Comparison of ENCODE assay signal across 14 cellular contexts in the genomic region with DNA sequence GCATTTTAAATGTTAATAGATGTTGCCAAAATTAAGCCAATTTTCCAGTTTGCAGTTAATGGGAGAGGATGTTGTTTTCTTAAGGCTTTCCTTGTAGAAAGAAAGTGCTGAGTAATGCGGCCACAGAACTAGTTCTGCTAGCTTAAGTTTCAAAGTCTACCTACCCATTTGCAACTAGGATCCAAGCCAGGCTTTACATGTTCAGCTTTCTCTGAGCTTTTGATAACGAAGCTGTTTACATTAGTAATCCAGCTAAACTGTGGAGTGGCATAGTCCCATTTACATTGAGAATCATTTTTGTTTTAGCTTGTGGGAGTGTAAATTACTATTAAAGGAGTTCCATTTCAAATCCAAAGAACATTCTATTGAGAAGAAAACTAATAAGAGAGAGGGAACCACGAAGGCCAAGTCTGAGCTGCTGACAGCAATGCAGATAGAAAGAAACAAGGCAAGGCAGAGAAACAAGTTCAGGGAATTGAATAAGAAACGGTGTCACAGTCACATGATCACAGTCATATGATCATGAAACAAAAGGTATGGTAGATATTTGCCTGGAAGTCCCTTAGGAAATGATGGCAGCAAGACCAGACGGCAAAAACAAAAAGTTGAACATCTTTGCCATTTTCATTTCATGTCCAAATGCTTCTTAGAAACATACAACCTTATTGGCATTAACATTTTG.
A peak's percentile ranks its signal among the peaks of the same experiment; 100 is the strongest.
DNase-seq lines count a peak whose midpoint lies in the region; ATAC-seq, FAIRE-seq and TF ChIP-seq lines count a peak whose summit lies in the region.
"Had no signal": no experiment of that assay in that cellular context is flagged by ENCODE, and none has a peak within 500 bp of the region (broad histone marks: within the 10 kb centered on the region; RNA-seq: fewer than 3 reads in every experiment).

No MANE protein-coding gene starts in this region.

- no peak overlapping the region for H2BK120ac ChIP-seq in mesenchymal stem cell (ENCODE audit: low read depth, low read length)

- TF ChIP-seq POLR2A in A549 (IDR thresholded peaks at IDR 0.05; ENCODE audit: low read length) (no peak), esophagus muscularis mucosa (IDR thresholded peaks at IDR 0.05; ENCODE audit: low read depth) (no peak)

- no peak overlapping the region for H3K18ac ChIP-seq in mesenchymal stem cell (ENCODE audit: low read depth in 1 of 2, low read length in 2 of 2)

- CTCF ChIA-PET in A549 (lab: Yijun Ruan, JAX): interaction anchor here (0.8 kb wide), 1 partner anchor 436 kb away, joined by 3 read pairs; no protein-coding TSS in a partner anchor

- H2AFZ ChIP-seq in mesenchymal stem cell (ENCODE audit: low read depth, low read length): no peak overlapping the region

- H3K4me3 ChIP-seq in A549 (no peak overlapping the region), bronchial epithelial cell (ENCODE audit: low read depth, low read length) (no peak overlapping the region), mesenchymal stem cell (ENCODE audit: insufficient read depth in 1 of 2, low read depth in 1 of 2, low read length in 2 of 2) (no peak overlapping the region), esophagus muscularis mucosa (no peak overlapping the region)
- H3K4me3 ChIP-seq: right lobe of liver, uterus had no signal

- TF ChIP-seq RAD21 in A549 (conservative IDR thresholded peaks at IDR 0.05 in 1 of 2, IDR thresholded peaks at IDR 0.05 in 1 of 2): no peak

- peaks cover 2% of the 10 kb centered on the region for H3K79me1 ChIP-seq in mesenchymal stem cell (replicated peaks; ENCODE audit: low read length, poor library complexity, severe bottlenecking)

- WGBS in A549 (ENCODE audit: missing lambda C conversion rate): 45% methylated on average over 5 of the region's 5 CpGs
- WGBS in mesenchymal stem cell: 44% methylated on average over 3 of the region's 5 CpGs
- 70% methylated on average over 5 of the region's 5 CpGs for WGBS in esophagus muscularis mucosa

- H3K9ac ChIP-seq in mesenchymal stem cell (ENCODE audit: low read length): no peak overlapping the region

- TF ChIP-seq EP300 in A549 (IDR thresholded peaks at IDR 0.05) (no peak), esophagus muscularis mucosa (IDR thresholded peaks at IDR 0.05) (no peak)

- no peak overlapping the region for H4K8ac ChIP-seq in mesenchymal stem cell (ENCODE audit: low read length)

- peak overlapping the region; percentile 28 to 64; a peak in 5 of 6 replicates for H3K27ac ChIP-seq in A549
- H3K27ac ChIP-seq in mesenchymal stem cell (ENCODE audit: low read length, poor library complexity, severe bottlenecking): peak overlapping the region; percentile 39
- no peak overlapping the region for H3K27ac ChIP-seq in esophagus muscularis mucosa (replicated peaks in 1 of 4)
- H3K27ac ChIP-seq: right lobe of liver had no signal

- H4K91ac ChIP-seq in mesenchymal stem cell (ENCODE audit: low read length): no peak overlapping the region

- H3K4me1 ChIP-seq in A549: peaks cover 26% of the 10 kb centered on the region
- peaks cover 4% of the 10 kb centered on the region for H3K4me1 ChIP-seq in mesenchymal stem cell (ENCODE audit: control insufficient read depth, insufficient read depth, low read depth, low read length)
- peaks cover 2 to 17% (median 14%) of the 10 kb centered on the region in 4 donors for H3K4me1 ChIP-seq in esophagus muscularis mucosa

- ATAC-seq in A549 (no peak), HG02885 (IDR thresholded peaks at IDR 0.05; ENCODE audit: poor library complexity, unreplicated experiment) (no peak)

- no peak for FAIRE-seq in A549 (lab: Jason Lieb, UNC)
- no peak for FAIRE-seq in bronchial epithelial cell (lab: Jason Lieb, UNC)

- TF ChIP-seq CTCF in A549 (IDR thresholded peaks at IDR 0.05) (no peak), bronchial epithelial cell (IDR thresholded peaks at IDR 0.05; ENCODE audit: insufficient read depth, low read length, severe bottlenecking) (no peak), esophagus muscularis mucosa (IDR thresholded peaks at IDR 0.05) (no peak)

- no peak overlapping the region for H2BK5ac ChIP-seq in mesenchymal stem cell (ENCODE audit: low read depth, low read length, poor library complexity, severe bottlenecking)

- DNase-seq in A549 (ENCODE audit: low read depth in 1 of 2, low spot score in 1 of 2) (peak in 1 of 2 experiments; percentile 31), LHCN-M2 (ENCODE audit: low read depth) (peak; percentile 70), bronchial epithelial cell (ENCODE audit: low read depth) (peak; percentile 83), mesenchymal stem cell (peak; percentile 35), mesenteric fat pad (ENCODE audit: low spot score) (no peak), NCI-H1092 (lab: John Stamatoyannopoulos, UW) (no peak), esophagus muscularis mucosa (ENCODE audit: extremely low spot score) (no peak)
- DNase-seq: activated CD4-positive, alpha-beta T cell treated with anti-CD3 and anti-CD28 coated beads, Interleukin-2, amount 50 U/mL, for 48 hours; activated naive CD8-positive, alpha-beta T cell treated with anti-CD3 and anti-CD28 coated beads for 36 hours; EL; NCI-H446 treated with DMSO at 0.1 percent for 48 hours; right lobe of liver; uterus had no signal

- peak overlapping the region; percentile 8 for H2AK5ac ChIP-seq in mesenchymal stem cell (ENCODE audit: low read length, severe bottlenecking)

- H3K4ac ChIP-seq in mesenchymal stem cell (ENCODE audit: low read depth in 1 of 2, low read length in 2 of 2): no peak overlapping the region

- H3K27me3 ChIP-seq in bronchial epithelial cell (ENCODE audit: control insufficient read depth, insufficient read depth, low read length) (no peaks in the 10 kb centered on the region), mesenchymal stem cell (ENCODE audit: control insufficient read depth in 1 of 2, insufficient read depth in 1 of 2, low read length in 2 of 2) (no peaks in the 10 kb centered on the region), esophagus muscularis mucosa (no peaks in the 10 kb centered on the region)
- H3K27me3 ChIP-seq: right lobe of liver, uterus had no signal

- H3K23ac ChIP-seq in mesenchymal stem cell (ENCODE audit: low read length in 2 of 2): no peak overlapping the region

- H3K4me2 ChIP-seq in A549 (peak overlapping the region; percentile 39; the same call in 2 of the 3 replicates), mesenchymal stem cell (ENCODE audit: low read length, poor library complexity, severe bottlenecking) (no peak overlapping the region)

- H2BK12ac ChIP-seq in mesenchymal stem cell (ENCODE audit: low read length in 2 of 2): no peak overlapping the region

- no peak overlapping the region for H2BK15ac ChIP-seq in mesenchymal stem cell (ENCODE audit: low read depth, poor library complexity, severe bottlenecking)

- H3K36me3 ChIP-seq in bronchial epithelial cell (ENCODE audit: control insufficient read depth, insufficient read depth, low read length) (no peaks in the 10 kb centered on the region), mesenchymal stem cell (ENCODE audit: control insufficient read depth in 1 of 2, insufficient read depth in 2 of 2, low read depth in 1 of 2, low read length in 2 of 2) (no peaks in the 10 kb centered on the region), esophagus muscularis mucosa (no peaks in the 10 kb centered on the region)
- H3K36me3 ChIP-seq: right lobe of liver, uterus had no signal

- POLR2A ChIA-PET in A549 (lab: Yijun Ruan, JAX): interaction anchor here (1.2 kb wide), 1 partner anchor 275 kb away, joined by 3 read pairs; a partner anchor contains a TSS

- H3K14ac ChIP-seq in mesenchymal stem cell (ENCODE audit: low read length in 2 of 2): no peak overlapping the region

- intact Hi-C loops in esophagus muscularis mucosa (cut with DNase I): loop anchor here (5.0 to 10.0 kb wide), 3 partner anchors 119 to 779 kb away; no protein-coding TSS in a partner anchor

- H3K9me3 ChIP-seq in A549 (no peaks in the 10 kb centered on the region), mesenchymal stem cell (ENCODE audit: control insufficient read depth, low read length) (no peaks in the 10 kb centered on the region), esophagus muscularis mucosa (no peaks in the 10 kb centered on the region)
- H3K9me3 ChIP-seq: right lobe of liver, uterus had no signal

TF ChIP-seq in A549, 52 proteins besides CTCF, POLR2A, EP300 and RAD21:
- TF ChIP-seq, protein P1, sequence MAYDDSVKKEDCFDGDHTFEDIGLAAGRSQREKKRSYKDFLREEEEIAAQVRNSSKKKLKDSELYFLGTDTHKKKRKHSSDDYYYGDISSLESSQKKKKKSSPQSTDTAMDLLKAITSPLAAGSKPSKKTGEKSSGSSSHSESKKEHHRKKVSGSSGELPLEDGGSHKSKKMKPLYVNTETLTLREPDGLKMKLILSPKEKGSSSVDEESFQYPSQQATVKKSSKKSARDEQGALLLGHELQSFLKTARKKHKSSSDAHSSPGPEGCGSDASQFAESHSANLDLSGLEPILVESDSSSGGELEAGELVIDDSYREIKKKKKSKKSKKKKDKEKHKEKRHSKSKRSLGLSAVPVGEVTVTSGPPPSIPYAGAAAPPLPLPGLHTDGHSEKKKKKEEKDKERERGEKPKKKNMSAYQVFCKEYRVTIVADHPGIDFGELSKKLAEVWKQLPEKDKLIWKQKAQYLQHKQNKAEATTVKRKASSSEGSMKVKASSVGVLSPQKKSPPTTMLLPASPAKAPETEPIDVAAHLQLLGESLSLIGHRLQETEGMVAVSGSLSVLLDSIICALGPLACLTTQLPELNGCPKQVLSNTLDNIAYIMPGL (CRISPR knock-in tag; IDR thresholded peaks at IDR 0.05; ENCODE audit: borderline replicate concordance): no peak
- TF ChIP-seq RCOR1 (IDR thresholded peaks at IDR 0.05; ENCODE audit: low read depth, low read length) (no peak), MAFK (IDR thresholded peaks at IDR 0.05; ENCODE audit: partially characterized antibody) (peak; percentile 60)
- TF ChIP-seq, protein P2, sequence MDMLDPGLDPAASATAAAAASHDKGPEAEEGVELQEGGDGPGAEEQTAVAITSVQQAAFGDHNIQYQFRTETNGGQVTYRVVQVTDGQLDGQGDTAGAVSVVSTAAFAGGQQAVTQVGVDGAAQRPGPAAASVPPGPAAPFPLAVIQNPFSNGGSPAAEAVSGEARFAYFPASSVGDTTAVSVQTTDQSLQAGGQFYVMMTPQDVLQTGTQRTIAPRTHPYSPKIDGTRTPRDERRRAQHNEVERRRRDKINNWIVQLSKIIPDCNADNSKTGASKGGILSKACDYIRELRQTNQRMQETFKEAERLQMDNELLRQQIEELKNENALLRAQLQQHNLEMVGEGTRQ (IDR thresholded peaks at IDR 0.05): peak; percentile 75
TF ChIP-seq in A549: peak in this region for 2.

Comparison
In these comparisons a context has a peak if more than half of its experiments do, and no peak if none do; other contexts are left out.
1. DNase-seq: peak in LHCN-M2 (single experiment), bronchial epithelial cell (single experiment) and mesenchymal stem cell (single experiment); none in mesenteric fat pad (single experiment), NCI-H1092 (single experiment) and esophagus muscularis mucosa (single experiment).
2. H3K27ac ChIP-seq: peak in A549 (2 of 2) and mesenchymal stem cell (single experiment); none in esophagus muscularis mucosa (0 of 4).